In the genomic region with DNA sequence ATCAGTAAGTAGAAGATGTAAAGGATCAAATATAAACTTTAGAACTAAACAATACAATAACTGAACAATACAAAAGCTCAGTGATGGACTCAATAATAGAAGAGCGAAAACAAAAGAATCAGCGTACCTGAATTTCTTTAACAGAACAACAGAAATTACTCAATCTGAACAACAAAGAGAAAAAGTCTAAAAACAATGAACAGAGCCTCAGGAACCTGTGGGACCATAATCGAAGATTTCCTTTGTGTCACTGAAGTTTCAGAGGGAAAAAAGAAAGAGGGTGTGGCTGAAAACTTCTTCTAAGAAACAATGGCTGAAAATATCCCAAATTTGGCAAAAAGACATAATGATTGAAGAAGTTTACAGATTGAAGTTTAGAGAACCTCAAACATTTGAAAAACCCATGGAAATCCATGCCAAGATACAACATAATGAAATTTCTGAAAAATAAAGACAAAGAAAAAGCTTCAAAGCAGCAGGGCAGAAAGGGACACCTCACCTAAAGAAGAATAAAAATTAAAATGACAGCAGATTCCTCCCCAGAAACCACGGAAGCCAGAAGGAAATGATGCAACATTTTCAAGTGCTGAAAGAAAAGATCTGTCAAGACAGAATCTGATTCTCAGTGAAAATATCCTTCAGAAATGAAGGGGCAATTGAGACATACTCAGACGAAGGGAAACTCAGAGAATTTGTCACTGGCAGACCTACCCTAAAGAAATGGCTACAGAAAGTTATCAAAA, we compare ENCODE assay signal across 11 cellular contexts.
A peak's percentile ranks its signal among the peaks of the same experiment; 100 is the strongest.
DNase-seq lines count a peak whose midpoint lies in the region; ATAC-seq and TF ChIP-seq lines count a peak whose summit lies in the region.
"Had no signal": no experiment of that assay in that cellular context is flagged by ENCODE, and none has a peak within 500 bp of the region (broad histone marks: within the 10 kb centered on the region; RNA-seq: fewer than 3 reads in every experiment).

No MANE protein-coding gene starts in this region.

- H3K27me3 Mint-ChIP-seq in activated T-cell treated with anti-CD3 and anti-CD28 coated beads, Interleukin-2, amount 50 U/mL, for 72 hours (ENCODE audit: low read depth): no peaks in the 10 kb centered on the region
- no peaks in the 10 kb centered on the region for H3K27me3 Mint-ChIP-seq in activated T-cell treated with anti-CD3 and anti-CD28 coated beads, Interleukin-2, amount 50 U/mL, for 4 hours (ENCODE audit: low read depth)
- H3K27me3 Mint-ChIP-seq: effector memory CD8-positive, alpha-beta T cell had no signal

- CTCF ChIA-PET in OCI-LY7 (lab: Charles Lee; ENCODE audit: unreplicated experiment): no interaction called here
- CTCF ChIA-PET in mammary epithelial cell (lab: Charles Lee; ENCODE audit: low non-redundant PET): no interaction called here

- H3K27ac Mint-ChIP-seq in activated T-cell treated with anti-CD3 and anti-CD28 coated beads, Interleukin-2, amount 50 U/mL, for 72 hours: peak overlapping the region; percentile 97

- TF ChIP-seq CTCF in OCI-LY7 (conservative IDR thresholded peaks at IDR 0.05; ENCODE audit: low read length) (no peak), mammary epithelial cell (conservative IDR thresholded peaks at IDR 0.05 in 1 of 2, IDR thresholded peaks at IDR 0.05 in 1 of 2; ENCODE audit: extremely low read depth in 1 of 2, insufficient read depth in 1 of 2, low read depth in 1 of 2, low read length in 2 of 2) (no peak), lower lobe of right lung (IDR thresholded peaks at IDR 0.05) (no peak)

- no peak overlapping the region for H3K9ac ChIP-seq in mammary epithelial cell (ENCODE audit: insufficient read depth, low read length)

- H3K4me2 ChIP-seq in OCI-LY7 (ENCODE audit: low read length) (0 out of 2 replicates have a peak overlapping the region, but pooled peaks have one; percentile 10), mammary epithelial cell (ENCODE audit: insufficient read depth, low read depth, low read length) (no peak overlapping the region)

- no peak overlapping the region for H3K27ac ChIP-seq in OCI-LY7 (ENCODE audit: low read depth, low read length, poor library complexity, severe bottlenecking)
- H3K27ac ChIP-seq in mammary epithelial cell (ENCODE audit: insufficient read depth, low read depth, low read length): no peak overlapping the region
- H3K27ac ChIP-seq in lower lobe of right lung: no peak overlapping the region
- H3K27ac ChIP-seq: testis had no signal

- no peaks in the 10 kb centered on the region for H4K20me1 ChIP-seq in OCI-LY7 (ENCODE audit: insufficient read depth, low read length)
- no peaks in the 10 kb centered on the region for H4K20me1 ChIP-seq in mammary epithelial cell (ENCODE audit: insufficient read depth, low read length)

- ATAC-seq in activated T-cell treated with anti-CD3 and anti-CD28 coated beads, Interleukin-2, amount 50 U/mL, for 72 hours (replicated peaks in 1 of 2): peak; percentile 80 to 83
- ATAC-seq in activated T-cell treated with anti-CD3 and anti-CD28 coated beads, Interleukin-2, amount 50 U/mL, for 4 hours: no peak
- ATAC-seq in lower lobe of right lung: no peak
- ATAC-seq: effector memory CD8-positive, alpha-beta T cell; Panc1 had no signal

- H3K4me1 ChIP-seq in OCI-LY7 (ENCODE audit: insufficient read depth, low read length, poor library complexity, severe bottlenecking) (peaks cover 10% of the 10 kb centered on the region), mammary epithelial cell (ENCODE audit: insufficient read depth, low read length) (peaks cover 16% of the 10 kb centered on the region), lower lobe of right lung (no peaks in the 10 kb centered on the region)
- H3K4me1 ChIP-seq: testis had no signal

- peaks cover 0 to 2% of the 10 kb centered on the region in 2 donors for H3K36me3 Mint-ChIP-seq in activated T-cell treated with anti-CD3 and anti-CD28 coated beads, Interleukin-2, amount 50 U/mL, for 72 hours (ENCODE audit: insufficient read depth in 2 of 2)
- peaks cover 14% of the 10 kb centered on the region for H3K36me3 Mint-ChIP-seq in activated T-cell treated with anti-CD3 and anti-CD28 coated beads, Interleukin-2, amount 50 U/mL, for 4 hours (ENCODE audit: insufficient read depth)

- H3K79me2 ChIP-seq in OCI-LY7 (ENCODE audit: insufficient read depth, low read depth, low read length): no peaks in the 10 kb centered on the region
- no peaks in the 10 kb centered on the region for H3K79me2 ChIP-seq in mammary epithelial cell (ENCODE audit: insufficient read depth, low read length)

- intact Hi-C loops in OCI-LY7 (cut with micrococcal nuclease; ENCODE audit: unreplicated experiment) (no loop called here), mammary epithelial cell (cut with micrococcal nuclease) (no loop called here), lower lobe of right lung (cut with DNase I) (no loop called here)

- POLR2A ChIA-PET in OCI-LY7 (lab: Charles Lee): interaction anchor here (0.6 to 0.7 kb wide), 4 partner anchors 8 to 912 kb away, joined by 3 to 5 read pairs (median 4); no protein-coding TSS in a partner anchor

- BruUV-seq in OCI-LY7 (replicated peaks; lab: Mats Ljungman, UMichigan) (no TSS peak), mammary epithelial cell (replicated peaks; lab: Mats Ljungman, UMichigan) (TSS peak; percentile 31)

- no peaks in the 10 kb centered on the region for H3K9me3 ChIP-seq in OCI-LY7 (ENCODE audit: low read length)
- H3K9me3 ChIP-seq in mammary epithelial cell (replicated peaks; ENCODE audit: insufficient read depth, low read length): no peaks in the 10 kb centered on the region
- H3K9me3 ChIP-seq in lower lobe of right lung: no peaks in the 10 kb centered on the region
- H3K9me3 ChIP-seq: testis had no signal

- H3K4me3 Mint-ChIP-seq in activated T-cell treated with anti-CD3 and anti-CD28 coated beads, Interleukin-2, amount 50 U/mL, for 72 hours: peak overlapping the region; percentile 78 to 93
- H3K4me3 Mint-ChIP-seq in activated T-cell treated with anti-CD3 and anti-CD28 coated beads, Interleukin-2, amount 50 U/mL, for 4 hours: no peak overlapping the region
- H3K4me3 Mint-ChIP-seq: effector memory CD8-positive, alpha-beta T cell had no signal

- H3K9me3 Mint-ChIP-seq in activated T-cell treated with anti-CD3 and anti-CD28 coated beads, Interleukin-2, amount 50 U/mL, for 72 hours: no peaks in the 10 kb centered on the region
- H3K9me3 Mint-ChIP-seq in activated T-cell treated with anti-CD3 and anti-CD28 coated beads, Interleukin-2, amount 50 U/mL, for 4 hours: no peaks in the 10 kb centered on the region
- H3K9me3 Mint-ChIP-seq: effector memory CD8-positive, alpha-beta T cell had no signal

- dilution Hi-C loops in mammary epithelial cell (cut with HindIII; ENCODE audit: low sequenced_read_pairs): no loop called here

- no peak overlapping the region for H3K4me3 ChIP-seq in OCI-LY7 (ENCODE audit: low read depth, low read length, poor library complexity, severe bottlenecking)
- H3K4me3 ChIP-seq in mammary epithelial cell (replicated peaks in 1 of 3; ENCODE audit: insufficient read depth in 1 of 3, low read depth in 2 of 3, low read length in 3 of 3): no peak overlapping the region
- no peak overlapping the region for H3K4me3 ChIP-seq in lower lobe of right lung
- H3K4me3 ChIP-seq: testis had no signal

- H3K36me3 ChIP-seq in OCI-LY7 (ENCODE audit: insufficient read depth, low read length) (no peaks in the 10 kb centered on the region), mammary epithelial cell (ENCODE audit: insufficient read depth, low read length) (no peaks in the 10 kb centered on the region), lower lobe of right lung (no peaks in the 10 kb centered on the region)

- H3K27me3 ChIP-seq in mammary epithelial cell (ENCODE audit: insufficient read depth, low read length) (no peaks in the 10 kb centered on the region), lower lobe of right lung (ENCODE audit: low read depth) (no peaks in the 10 kb centered on the region)
- H3K27me3 ChIP-seq: testis had no signal

- DNase-seq in activated T-cell treated with anti-CD3 and anti-CD28 coated beads, Interleukin-2, amount 50 U/mL, for 72 hours: peak; percentile 17 to 27
- no peak for DNase-seq in activated T-cell treated with anti-CD3 and anti-CD28 coated beads, Interleukin-2, amount 50 U/mL, for 4 hours
- DNase-seq in OCI-LY7 (ENCODE audit: low spot score) (peak; percentile 18), mammary epithelial cell (peak; percentile 10), renal cortical epithelial cell (ENCODE audit: low read depth) (peak; percentile 28), COLO829 (ENCODE audit: low spot score) (no peak), SHP77 treated with DMSO at 0.1 percent for 48 hours (lab: John Stamatoyannopoulos, UW) (no peak), lower lobe of right lung (no peak)
- DNase-seq: effector memory CD8-positive, alpha-beta T cell; testis had no signal

- WGBS in mammary epithelial cell (ENCODE audit: low coverage, missing lambda C conversion rate): 58% methylated on average over 5 of the region's 5 CpGs

- in situ Hi-C loops in mammary epithelial cell (cut with MboI; ENCODE audit: low sequenced_read_pairs in 2 of 2): no loop called here

- H2AFZ ChIP-seq in OCI-LY7 (ENCODE audit: low read length) (no peak overlapping the region), mammary epithelial cell (ENCODE audit: low read depth, low read length) (peak overlapping the region; percentile 42)

- H3K9me2 ChIP-seq in OCI-LY7 (ENCODE audit: insufficient read depth, low read length): no peaks in the 10 kb centered on the region

- H3K4me1 Mint-ChIP-seq in activated T-cell treated with anti-CD3 and anti-CD28 coated beads, Interleukin-2, amount 50 U/mL, for 72 hours (ENCODE audit: low read depth): peaks cover 33% of the 10 kb centered on the region
- H3K4me1 Mint-ChIP-seq in activated T-cell treated with anti-CD3 and anti-CD28 coated beads, Interleukin-2, amount 50 U/mL, for 4 hours (ENCODE audit: low read depth): peaks cover 23% of the 10 kb centered on the region

Comparison
In these comparisons a context has a peak if more than half of its experiments do, and no peak if none do; other contexts are left out.
1. ATAC-seq: peak in activated T-cell treated with anti-CD3 and anti-CD28 coated beads, Interleukin-2, amount 50 U/mL, for 72 hours (2 of 2); none in activated T-cell treated with anti-CD3 and anti-CD28 coated beads, Interleukin-2, amount 50 U/mL, for 4 hours (0 of 2) and lower lobe of right lung (0 of 2).
2. DNase-seq: peak in activated T-cell treated with anti-CD3 and anti-CD28 coated beads, Interleukin-2, amount 50 U/mL, for 72 hours (2 of 2), OCI-LY7 (single experiment), mammary epithelial cell (single experiment) and renal cortical epithelial cell (single experiment); none in activated T-cell treated with anti-CD3 and anti-CD28 coated beads, Interleukin-2, amount 50 U/mL, for 4 hours (single experiment), COLO829 (single experiment), SHP77 treated with DMSO at 0.1 percent for 48 hours (single experiment) and lower lobe of right lung (single experiment).